In genomic region chr19:48470281-48470680, GRCh38 we compare ENCODE assay signal across 8 cellular contexts. TPM values are rescaled to one million over a fixed set of nuclear protein-coding genes. Genes with fewer than 3 reads are reported as not detected.
DNase-seq lines count a peak whose midpoint lies in the region; ATAC-seq and TF ChIP-seq lines count a peak whose summit lies in the region.

No MANE protein-coding gene starts in this region.

- H3K27ac Mint-ChIP-seq in T-helper 17 cell, result no peak overlapping the region

- H3K36me3 Mint-ChIP-seq in T-helper 17 cell (ENCODE audit: low read depth), result peaks cover 2% of the 10 kb centered on the region

- no peak for DNase-seq in GM12865 (ENCODE audit: low read depth)
- DNase-seq in T-helper 17 cell, result no peak
- DNase-seq in fibroblast of the aortic adventitia (ENCODE audit: low read depth), result no peak
- DNase-seq in gastrocnemius medialis, result no peak
- DNase-seq in SHP77 treated with DMSO at 0.1 percent for 48 hours (lab: John Stamatoyannopoulos, UW), result no peak
- no peak for DNase-seq in GM10266 (ENCODE audit: extremely low spot score)
- no peak for DNase-seq in NCI-H1417 (lab: John Stamatoyannopoulos, UW)

- H3K9me3 ChIP-seq in T-helper 17 cell (ENCODE audit: control insufficient read depth, low read length, poor library complexity, severe bottlenecking), result no peaks in the 10 kb centered on the region
- H3K9me3 ChIP-seq in gastrocnemius medialis, result no peaks in the 10 kb centered on the region

- intact Hi-C loops in gastrocnemius medialis (cut with DNase I; ENCODE audit: low total_unique reads), result no loop called here

- TF ChIP-seq POLR2A in gastrocnemius medialis (IDR thresholded peaks at IDR 0.05), result no peak

- H3K4me3 Mint-ChIP-seq in T-helper 17 cell, result peak overlapping the region; percentile 98

- peaks cover 14 to 18% of the 10 kb centered on the region in 2 donors for H3K4me1 ChIP-seq in gastrocnemius medialis

- peaks cover 0 to 51% of the 10 kb centered on the region in 2 donors for H3K36me3 ChIP-seq in gastrocnemius medialis

- peak overlapping the region; percentile 89 to 95 (median 94) for H3K27ac ChIP-seq in gastrocnemius medialis

- H3K4me3 ChIP-seq in GM12865 (ENCODE audit: low read depth, low read length), result peak overlapping the region; percentile 85
- H3K4me3 ChIP-seq in fibroblast of the aortic adventitia (ENCODE audit: low read depth, low read length), result peak overlapping the region; percentile 85
- H3K4me3 ChIP-seq in gastrocnemius medialis, result peak overlapping the region; percentile 76 to 99 (median 90)

- H3K4me1 Mint-ChIP-seq in T-helper 17 cell, result peaks cover 23% of the 10 kb centered on the region

- no peaks in the 10 kb centered on the region for H3K27me3 Mint-ChIP-seq in T-helper 17 cell

- H3K27me3 ChIP-seq in gastrocnemius medialis, result no peaks in the 10 kb centered on the region

- ATAC-seq in T-helper 17 cell (no peak), gastrocnemius medialis (no peak), GM21515 (IDR thresholded peaks at IDR 0.05; ENCODE audit: unreplicated experiment) (no peak)

- no peak for TF ChIP-seq CTCF in GM12865 (IDR thresholded peaks at IDR 0.05; ENCODE audit: insufficient read depth, low read depth, low read length, missing control alignments)
- TF ChIP-seq CTCF in fibroblast of the aortic adventitia (IDR thresholded peaks at IDR 0.05; ENCODE audit: insufficient read depth, low read length), result no peak
- no peak for TF ChIP-seq CTCF in gastrocnemius medialis (IDR thresholded peaks at IDR 0.05 in 4 of 5, conservative IDR thresholded peaks at IDR 0.05 in 1 of 5)
- no peak for TF ChIP-seq CTCF in GM10266 (IDR thresholded peaks at IDR 0.05; ENCODE audit: control insufficient read depth, insufficient read depth, low read depth, missing control alignments)

- in situ Hi-C loops in gastrocnemius medialis (cut with MboI; ENCODE audit: low sequenced_read_pairs in 4 of 4), result no loop called here

RNA-seq across cellular contexts. Expression of gene CYTH2, which starts 1.1 kb away (rescaled TPM):
- 10 to 100 TPM; 42.3 to 53.4 TPM for total RNA-seq in T-helper 17 cell
- 51.3 and 107 TPM in 2 replicates for total RNA-seq in fibroblast of the aortic adventitia (ENCODE audit: low replicate concordance)
- 10 to 100 TPM; 24.3 to 35.2 (median 26.9) TPM for total RNA-seq in gastrocnemius medialis

RNA-seq across cellular contexts. Expression of gene KCNJ14, which starts 14.9 kb away (rescaled TPM):
- total RNA-seq in T-helper 17 cell, result 1 to 10 TPM; 1.7 to 2.5 TPM
- total RNA-seq in fibroblast of the aortic adventitia (ENCODE audit: low replicate concordance), result 0.54 and 1.3 TPM in 2 replicates
- total RNA-seq in gastrocnemius medialis, result 1 to 10 TPM in 2 of 4 donors, under 1 TPM in 2; 0.19 to 1.9 (median 0.92) TPM

RNA-seq across cellular contexts. Expression of gene GRWD1, which starts 24.5 kb away (rescaled TPM):
- total RNA-seq in T-helper 17 cell, result 10 to 100 TPM; 32.5 TPM
- total RNA-seq in fibroblast of the aortic adventitia (ENCODE audit: low replicate concordance), result 34.1 and 34.6 TPM in 2 replicates
- total RNA-seq in gastrocnemius medialis, result 10 to 100 TPM; 27.8 to 36.0 (median 31.2) TPM

RNA-seq across cellular contexts. Expression of gene LMTK3, which starts 41.4 kb away (rescaled TPM):
- 10 to 100 TPM; 11.5 to 18.4 TPM for total RNA-seq in T-helper 17 cell
- total RNA-seq in fibroblast of the aortic adventitia (ENCODE audit: low replicate concordance), result not detected in 2 replicates
- not detected for total RNA-seq in gastrocnemius medialis
